In the genomic region with DNA sequence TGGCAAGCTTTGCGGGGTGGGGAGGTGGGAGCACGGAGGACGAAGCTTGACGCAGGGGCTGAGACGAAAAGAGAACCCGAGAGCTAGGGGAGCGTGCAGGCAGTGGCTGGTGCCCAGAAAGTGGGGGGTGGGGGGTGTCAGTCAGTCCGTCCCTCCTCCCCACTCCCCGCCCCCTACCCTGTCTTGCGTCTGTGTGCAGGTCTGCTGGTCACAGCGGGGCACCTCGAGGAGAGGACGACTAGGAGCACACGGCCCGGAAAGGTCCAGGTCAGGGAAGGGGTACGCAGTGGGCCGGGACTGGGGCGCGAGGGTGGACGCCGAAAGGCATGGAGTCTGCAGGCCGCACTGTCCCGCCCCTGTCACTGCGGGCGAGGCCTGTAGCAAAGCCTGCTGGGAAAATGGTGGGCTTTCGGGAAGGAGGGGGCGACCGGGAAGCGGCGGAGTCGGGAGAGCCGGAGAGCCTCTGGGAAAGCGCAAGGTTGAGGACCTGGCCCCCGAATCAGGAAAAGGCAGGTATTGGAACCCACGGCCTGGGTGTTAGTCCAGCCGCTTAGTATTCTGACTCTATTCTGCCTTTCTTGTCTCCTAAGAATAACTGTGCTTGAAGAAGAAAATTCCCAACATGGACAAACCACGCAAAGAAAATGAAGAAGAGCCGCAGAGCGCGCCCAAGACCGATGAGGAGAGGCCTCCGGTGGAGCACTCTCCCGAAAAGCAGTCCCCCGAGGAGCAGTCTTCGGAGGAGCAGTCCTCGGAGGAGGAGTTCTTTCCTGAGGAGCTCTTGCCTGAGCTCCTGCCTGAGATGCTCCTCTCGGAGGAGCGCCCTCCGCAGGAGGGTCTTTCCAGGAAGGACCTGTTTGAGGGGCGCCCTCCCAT, we compare ENCODE assay signal across 1 cellular context.
TF ChIP-seq lines count a peak whose summit lies in the region.

No MANE protein-coding gene starts in this region.

TF ChIP-seq in HepG2, 621 proteins besides CTCF, POLR2A, EP300 and RAD21 (continues in another document):
- TF ChIP-seq ZFP36 (IDR thresholded peaks at IDR 0.05; ENCODE audit: borderline replicate concordance, low read depth, low read length, partially characterized antibody): no peak
- TF ChIP-seq, protein P1, sequence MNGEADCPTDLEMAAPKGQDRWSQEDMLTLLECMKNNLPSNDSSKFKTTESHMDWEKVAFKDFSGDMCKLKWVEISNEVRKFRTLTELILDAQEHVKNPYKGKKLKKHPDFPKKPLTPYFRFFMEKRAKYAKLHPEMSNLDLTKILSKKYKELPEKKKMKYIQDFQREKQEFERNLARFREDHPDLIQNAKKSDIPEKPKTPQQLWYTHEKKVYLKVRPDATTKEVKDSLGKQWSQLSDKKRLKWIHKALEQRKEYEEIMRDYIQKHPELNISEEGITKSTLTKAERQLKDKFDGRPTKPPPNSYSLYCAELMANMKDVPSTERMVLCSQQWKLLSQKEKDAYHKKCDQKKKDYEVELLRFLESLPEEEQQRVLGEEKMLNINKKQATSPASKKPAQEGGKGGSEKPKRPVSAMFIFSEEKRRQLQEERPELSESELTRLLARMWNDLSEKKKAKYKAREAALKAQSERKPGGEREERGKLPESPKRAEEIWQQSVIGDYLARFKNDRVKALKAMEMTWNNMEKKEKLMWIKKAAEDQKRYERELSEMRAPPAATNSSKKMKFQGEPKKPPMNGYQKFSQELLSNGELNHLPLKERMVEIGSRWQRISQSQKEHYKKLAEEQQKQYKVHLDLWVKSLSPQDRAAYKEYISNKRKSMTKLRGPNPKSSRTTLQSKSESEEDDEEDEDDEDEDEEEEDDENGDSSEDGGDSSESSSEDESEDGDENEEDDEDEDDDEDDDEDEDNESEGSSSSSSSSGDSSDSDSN (CRISPR knock-in tag; IDR thresholded peaks at IDR 0.05): 0 out of 2 replicates have a peak, but pooled peaks have one; percentile 28
- TF ChIP-seq, protein P2, sequence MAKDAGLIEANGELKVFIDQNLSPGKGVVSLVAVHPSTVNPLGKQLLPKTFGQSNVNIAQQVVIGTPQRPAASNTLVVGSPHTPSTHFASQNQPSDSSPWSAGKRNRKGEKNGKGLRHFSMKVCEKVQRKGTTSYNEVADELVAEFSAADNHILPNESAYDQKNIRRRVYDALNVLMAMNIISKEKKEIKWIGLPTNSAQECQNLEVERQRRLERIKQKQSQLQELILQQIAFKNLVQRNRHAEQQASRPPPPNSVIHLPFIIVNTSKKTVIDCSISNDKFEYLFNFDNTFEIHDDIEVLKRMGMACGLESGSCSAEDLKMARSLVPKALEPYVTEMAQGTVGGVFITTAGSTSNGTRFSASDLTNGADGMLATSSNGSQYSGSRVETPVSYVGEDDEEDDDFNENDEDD (CRISPR knock-in tag; IDR thresholded peaks at IDR 0.05; ENCODE audit: borderline replicate concordance): peak; percentile 55; the same call in 1 of the 2 replicates
- TF ChIP-seq, protein P3, sequence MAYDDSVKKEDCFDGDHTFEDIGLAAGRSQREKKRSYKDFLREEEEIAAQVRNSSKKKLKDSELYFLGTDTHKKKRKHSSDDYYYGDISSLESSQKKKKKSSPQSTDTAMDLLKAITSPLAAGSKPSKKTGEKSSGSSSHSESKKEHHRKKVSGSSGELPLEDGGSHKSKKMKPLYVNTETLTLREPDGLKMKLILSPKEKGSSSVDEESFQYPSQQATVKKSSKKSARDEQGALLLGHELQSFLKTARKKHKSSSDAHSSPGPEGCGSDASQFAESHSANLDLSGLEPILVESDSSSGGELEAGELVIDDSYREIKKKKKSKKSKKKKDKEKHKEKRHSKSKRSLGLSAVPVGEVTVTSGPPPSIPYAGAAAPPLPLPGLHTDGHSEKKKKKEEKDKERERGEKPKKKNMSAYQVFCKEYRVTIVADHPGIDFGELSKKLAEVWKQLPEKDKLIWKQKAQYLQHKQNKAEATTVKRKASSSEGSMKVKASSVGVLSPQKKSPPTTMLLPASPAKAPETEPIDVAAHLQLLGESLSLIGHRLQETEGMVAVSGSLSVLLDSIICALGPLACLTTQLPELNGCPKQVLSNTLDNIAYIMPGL (CRISPR knock-in tag; IDR thresholded peaks at IDR 0.05; ENCODE audit: borderline replicate concordance in 1 of 2, low read depth in 1 of 2): peak; percentile 27 to 65; a peak in 3 of 4 replicates
- no peak for TF ChIP-seq ZNF720 (CRISPR knock-in tag; IDR thresholded peaks at IDR 0.05)
- TF ChIP-seq SOX6 (IDR thresholded peaks at IDR 0.05): no peak
- 0 out of 2 replicates have a peak, but pooled peaks have one; percentile 15 for TF ChIP-seq SOX6 (CRISPR knock-in tag; IDR thresholded peaks at IDR 0.05)
- TF ChIP-seq, protein P4, sequence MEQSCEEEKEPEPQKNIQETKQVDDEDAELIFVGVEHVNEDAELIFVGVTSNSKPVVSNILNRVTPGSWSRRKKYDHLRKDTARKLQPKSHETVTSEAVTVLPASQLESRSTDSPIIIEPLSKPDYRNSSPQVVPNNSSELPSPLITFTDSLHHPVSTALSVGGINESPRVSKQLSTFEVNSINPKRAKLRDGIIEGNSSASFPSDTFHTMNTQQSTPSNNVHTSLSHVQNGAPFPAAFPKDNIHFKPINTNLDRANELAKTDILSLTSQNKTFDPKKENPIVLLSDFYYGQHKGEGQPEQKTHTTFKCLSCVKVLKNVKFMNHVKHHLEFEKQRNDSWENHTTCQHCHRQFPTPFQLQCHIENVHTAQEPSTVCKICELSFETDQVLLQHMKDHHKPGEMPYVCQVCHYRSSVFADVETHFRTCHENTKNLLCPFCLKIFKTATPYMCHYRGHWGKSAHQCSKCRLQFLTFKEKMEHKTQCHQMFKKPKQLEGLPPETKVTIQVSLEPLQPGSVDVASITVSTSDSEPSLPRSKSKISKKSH (CRISPR knock-in tag; IDR thresholded peaks at IDR 0.05; ENCODE audit: borderline replicate concordance): 0 out of 2 replicates have a peak, but pooled peaks have one; percentile 19
- TF ChIP-seq ZNF33B (CRISPR knock-in tag; IDR thresholded peaks at IDR 0.05): peak; percentile 33; the same call in 1 of the 2 replicates
- TF ChIP-seq PHF20 (CRISPR knock-in tag; IDR thresholded peaks at IDR 0.05): peak; percentile 41; the same call in 1 of the 2 replicates
- TF ChIP-seq, protein P5, sequence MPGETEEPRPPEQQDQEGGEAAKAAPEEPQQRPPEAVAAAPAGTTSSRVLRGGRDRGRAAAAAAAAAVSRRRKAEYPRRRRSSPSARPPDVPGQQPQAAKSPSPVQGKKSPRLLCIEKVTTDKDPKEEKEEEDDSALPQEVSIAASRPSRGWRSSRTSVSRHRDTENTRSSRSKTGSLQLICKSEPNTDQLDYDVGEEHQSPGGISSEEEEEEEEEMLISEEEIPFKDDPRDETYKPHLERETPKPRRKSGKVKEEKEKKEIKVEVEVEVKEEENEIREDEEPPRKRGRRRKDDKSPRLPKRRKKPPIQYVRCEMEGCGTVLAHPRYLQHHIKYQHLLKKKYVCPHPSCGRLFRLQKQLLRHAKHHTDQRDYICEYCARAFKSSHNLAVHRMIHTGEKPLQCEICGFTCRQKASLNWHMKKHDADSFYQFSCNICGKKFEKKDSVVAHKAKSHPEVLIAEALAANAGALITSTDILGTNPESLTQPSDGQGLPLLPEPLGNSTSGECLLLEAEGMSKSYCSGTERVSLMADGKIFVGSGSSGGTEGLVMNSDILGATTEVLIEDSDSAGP (CRISPR knock-in tag; IDR thresholded peaks at IDR 0.05; ENCODE audit: borderline replicate concordance): peak; percentile 54
- no peak for TF ChIP-seq ZSCAN9 (CRISPR knock-in tag; IDR thresholded peaks at IDR 0.05; ENCODE audit: borderline replicate concordance)
- TF ChIP-seq ZC3H13 (CRISPR knock-in tag; IDR thresholded peaks at IDR 0.05): 0 out of 2 replicates have a peak, but pooled peaks have one; percentile 26
- no peak for TF ChIP-seq GFI1 (CRISPR knock-in tag; IDR thresholded peaks at IDR 0.05; ENCODE audit: borderline replicate concordance)
- TF ChIP-seq ZBTB38 (CRISPR knock-in tag; IDR thresholded peaks at IDR 0.05): 0 out of 2 replicates have a peak, but pooled peaks have one; percentile 12
- TF ChIP-seq, protein P6, sequence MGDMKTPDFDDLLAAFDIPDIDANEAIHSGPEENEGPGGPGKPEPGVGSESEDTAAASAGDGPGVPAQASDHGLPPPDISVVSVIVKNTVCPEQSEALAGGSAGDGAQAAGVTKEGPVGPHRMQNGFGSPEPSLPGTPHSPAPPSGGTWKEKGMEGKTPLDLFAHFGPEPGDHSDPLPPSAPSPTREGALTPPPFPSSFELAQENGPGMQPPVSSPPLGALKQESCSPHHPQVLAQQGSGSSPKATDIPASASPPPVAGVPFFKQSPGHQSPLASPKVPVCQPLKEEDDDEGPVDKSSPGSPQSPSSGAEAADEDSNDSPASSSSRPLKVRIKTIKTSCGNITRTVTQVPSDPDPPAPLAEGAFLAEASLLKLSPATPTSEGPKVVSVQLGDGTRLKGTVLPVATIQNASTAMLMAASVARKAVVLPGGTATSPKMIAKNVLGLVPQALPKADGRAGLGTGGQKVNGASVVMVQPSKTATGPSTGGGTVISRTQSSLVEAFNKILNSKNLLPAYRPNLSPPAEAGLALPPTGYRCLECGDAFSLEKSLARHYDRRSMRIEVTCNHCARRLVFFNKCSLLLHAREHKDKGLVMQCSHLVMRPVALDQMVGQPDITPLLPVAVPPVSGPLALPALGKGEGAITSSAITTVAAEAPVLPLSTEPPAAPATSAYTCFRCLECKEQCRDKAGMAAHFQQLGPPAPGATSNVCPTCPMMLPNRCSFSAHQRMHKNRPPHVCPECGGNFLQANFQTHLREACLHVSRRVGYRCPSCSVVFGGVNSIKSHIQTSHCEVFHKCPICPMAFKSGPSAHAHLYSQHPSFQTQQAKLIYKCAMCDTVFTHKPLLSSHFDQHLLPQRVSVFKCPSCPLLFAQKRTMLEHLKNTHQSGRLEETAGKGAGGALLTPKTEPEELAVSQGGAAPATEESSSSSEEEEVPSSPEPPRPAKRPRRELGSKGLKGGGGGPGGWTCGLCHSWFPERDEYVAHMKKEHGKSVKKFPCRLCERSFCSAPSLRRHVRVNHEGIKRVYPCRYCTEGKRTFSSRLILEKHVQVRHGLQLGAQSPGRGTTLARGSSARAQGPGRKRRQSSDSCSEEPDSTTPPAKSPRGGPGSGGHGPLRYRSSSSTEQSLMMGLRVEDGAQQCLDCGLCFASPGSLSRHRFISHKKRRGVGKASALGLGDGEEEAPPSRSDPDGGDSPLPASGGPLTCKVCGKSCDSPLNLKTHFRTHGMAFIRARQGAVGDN (CRISPR knock-in tag; IDR thresholded peaks at IDR 0.05): peak; percentile 90
- TF ChIP-seq DMAP1 (CRISPR knock-in tag; IDR thresholded peaks at IDR 0.05): peak; percentile 65; the same call in 1 of the 2 replicates
- 0 out of 2 replicates have a peak, but pooled peaks have one; percentile 36 for TF ChIP-seq YEATS2 (CRISPR knock-in tag; IDR thresholded peaks at IDR 0.05; ENCODE audit: borderline replicate concordance)
- TF ChIP-seq, protein P7, sequence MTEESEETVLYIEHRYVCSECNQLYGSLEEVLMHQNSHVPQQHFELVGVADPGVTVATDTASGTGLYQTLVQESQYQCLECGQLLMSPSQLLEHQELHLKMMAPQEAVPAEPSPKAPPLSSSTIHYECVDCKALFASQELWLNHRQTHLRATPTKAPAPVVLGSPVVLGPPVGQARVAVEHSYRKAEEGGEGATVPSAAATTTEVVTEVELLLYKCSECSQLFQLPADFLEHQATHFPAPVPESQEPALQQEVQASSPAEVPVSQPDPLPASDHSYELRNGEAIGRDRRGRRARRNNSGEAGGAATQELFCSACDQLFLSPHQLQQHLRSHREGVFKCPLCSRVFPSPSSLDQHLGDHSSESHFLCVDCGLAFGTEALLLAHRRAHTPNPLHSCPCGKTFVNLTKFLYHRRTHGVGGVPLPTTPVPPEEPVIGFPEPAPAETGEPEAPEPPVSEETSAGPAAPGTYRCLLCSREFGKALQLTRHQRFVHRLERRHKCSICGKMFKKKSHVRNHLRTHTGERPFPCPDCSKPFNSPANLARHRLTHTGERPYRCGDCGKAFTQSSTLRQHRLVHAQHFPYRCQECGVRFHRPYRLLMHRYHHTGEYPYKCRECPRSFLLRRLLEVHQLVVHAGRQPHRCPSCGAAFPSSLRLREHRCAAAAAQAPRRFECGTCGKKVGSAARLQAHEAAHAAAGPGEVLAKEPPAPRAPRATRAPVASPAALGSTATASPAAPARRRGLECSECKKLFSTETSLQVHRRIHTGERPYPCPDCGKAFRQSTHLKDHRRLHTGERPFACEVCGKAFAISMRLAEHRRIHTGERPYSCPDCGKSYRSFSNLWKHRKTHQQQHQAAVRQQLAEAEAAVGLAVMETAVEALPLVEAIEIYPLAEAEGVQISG (CRISPR knock-in tag; IDR thresholded peaks at IDR 0.05): peak; percentile 50
- TF ChIP-seq ASH2L (IDR thresholded peaks at IDR 0.05; ENCODE audit: insufficient read length, low read depth, low read length): peak; percentile 6
- TF ChIP-seq, protein P8, sequence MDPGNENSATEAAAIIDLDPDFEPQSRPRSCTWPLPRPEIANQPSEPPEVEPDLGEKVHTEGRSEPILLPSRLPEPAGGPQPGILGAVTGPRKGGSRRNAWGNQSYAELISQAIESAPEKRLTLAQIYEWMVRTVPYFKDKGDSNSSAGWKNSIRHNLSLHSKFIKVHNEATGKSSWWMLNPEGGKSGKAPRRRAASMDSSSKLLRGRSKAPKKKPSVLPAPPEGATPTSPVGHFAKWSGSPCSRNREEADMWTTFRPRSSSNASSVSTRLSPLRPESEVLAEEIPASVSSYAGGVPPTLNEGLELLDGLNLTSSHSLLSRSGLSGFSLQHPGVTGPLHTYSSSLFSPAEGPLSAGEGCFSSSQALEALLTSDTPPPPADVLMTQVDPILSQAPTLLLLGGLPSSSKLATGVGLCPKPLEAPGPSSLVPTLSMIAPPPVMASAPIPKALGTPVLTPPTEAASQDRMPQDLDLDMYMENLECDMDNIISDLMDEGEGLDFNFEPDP (CRISPR knock-in tag; conservative IDR thresholded peaks at IDR 0.05): peak; percentile 20; the same call in 1 of the 2 replicates
- TF ChIP-seq NFKB2 (CRISPR knock-in tag; IDR thresholded peaks at IDR 0.05; ENCODE audit: borderline replicate concordance): peak; percentile 56; the same call in 1 of the 2 replicates
- TF ChIP-seq, protein P9, sequence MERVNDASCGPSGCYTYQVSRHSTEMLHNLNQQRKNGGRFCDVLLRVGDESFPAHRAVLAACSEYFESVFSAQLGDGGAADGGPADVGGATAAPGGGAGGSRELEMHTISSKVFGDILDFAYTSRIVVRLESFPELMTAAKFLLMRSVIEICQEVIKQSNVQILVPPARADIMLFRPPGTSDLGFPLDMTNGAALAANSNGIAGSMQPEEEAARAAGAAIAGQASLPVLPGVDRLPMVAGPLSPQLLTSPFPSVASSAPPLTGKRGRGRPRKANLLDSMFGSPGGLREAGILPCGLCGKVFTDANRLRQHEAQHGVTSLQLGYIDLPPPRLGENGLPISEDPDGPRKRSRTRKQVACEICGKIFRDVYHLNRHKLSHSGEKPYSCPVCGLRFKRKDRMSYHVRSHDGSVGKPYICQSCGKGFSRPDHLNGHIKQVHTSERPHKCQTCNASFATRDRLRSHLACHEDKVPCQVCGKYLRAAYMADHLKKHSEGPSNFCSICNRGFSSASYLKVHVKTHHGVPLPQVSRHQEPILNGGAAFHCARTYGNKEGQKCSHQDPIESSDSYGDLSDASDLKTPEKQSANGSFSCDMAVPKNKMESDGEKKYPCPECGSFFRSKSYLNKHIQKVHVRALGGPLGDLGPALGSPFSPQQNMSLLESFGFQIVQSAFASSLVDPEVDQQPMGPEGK (CRISPR knock-in tag; IDR thresholded peaks at IDR 0.05): peak; percentile 48; the same call in 1 of the 2 replicates
- TF ChIP-seq RARA (CRISPR knock-in tag; IDR thresholded peaks at IDR 0.05): 0 out of 2 replicates have a peak, but pooled peaks have one; percentile 17
- TF ChIP-seq PHF8 (CRISPR knock-in tag; IDR thresholded peaks at IDR 0.05): peak; percentile 85
- no peak for TF ChIP-seq ZNF234 (CRISPR knock-in tag; conservative IDR thresholded peaks at IDR 0.05)
- TF ChIP-seq MYC (CRISPR knock-in tag; IDR thresholded peaks at IDR 0.05; ENCODE audit: borderline replicate concordance): peak; percentile 38; the same call in 1 of the 2 replicates
- TF ChIP-seq RXRB (CRISPR knock-in tag; IDR thresholded peaks at IDR 0.05; ENCODE audit: borderline replicate concordance): 0 out of 2 replicates have a peak, but pooled peaks have one; percentile 5
- TF ChIP-seq SP1 (IDR thresholded peaks at IDR 0.05): no peak
- TF ChIP-seq SP1 (CRISPR knock-in tag; IDR thresholded peaks at IDR 0.05): peak; percentile 32; the same call in 1 of the 2 replicates
